9 cellular contexts compared by ENCODE assay signal in genomic region chr19:35347171-35347929, GRCh38.
A peak's percentile ranks its signal among the peaks of the same experiment; 100 is the strongest.
DNase-seq lines count a peak whose midpoint lies in the region; ATAC-seq lines count a peak whose summit lies in the region.
"Had no signal": no experiment of that assay in that cellular context is flagged by ENCODE, and none has a peak within 500 bp of the region (broad histone marks: within the 10 kb centered on the region; RNA-seq: fewer than 3 reads in every experiment).

A gene with protein sequence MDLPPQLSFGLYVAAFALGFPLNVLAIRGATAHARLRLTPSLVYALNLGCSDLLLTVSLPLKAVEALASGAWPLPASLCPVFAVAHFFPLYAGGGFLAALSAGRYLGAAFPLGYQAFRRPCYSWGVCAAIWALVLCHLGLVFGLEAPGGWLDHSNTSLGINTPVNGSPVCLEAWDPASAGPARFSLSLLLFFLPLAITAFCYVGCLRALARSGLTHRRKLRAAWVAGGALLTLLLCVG (N-terminal part only) (plus strand): TSS chr19:35347902. CDS start chr19:35351552, 3,650 bp downstream.

- H3K9me3 ChIP-seq in effector memory CD4-positive, alpha-beta T cell (ENCODE audit: control insufficient read depth, low read length): no peaks in the 10 kb centered on the region

- peak within 1 kb of the TSS; percentile 41 for H3K4me3 ChIP-seq in effector memory CD4-positive, alpha-beta T cell (ENCODE audit: insufficient read depth, low read depth, low read length, poor library complexity, severe bottlenecking)
- H3K4me3 ChIP-seq: skin epidermis had no signal

- ATAC-seq in GM18867 (IDR thresholded peaks at IDR 0.05; ENCODE audit: unreplicated experiment) (peak; percentile 57), HG02763 (IDR thresholded peaks at IDR 0.05; ENCODE audit: unreplicated experiment) (peak; percentile 59)

- no peaks in the 10 kb centered on the region for H3K36me3 ChIP-seq in effector memory CD4-positive, alpha-beta T cell (ENCODE audit: control insufficient read depth, insufficient read depth, low read length)

- no peaks in the 10 kb centered on the region for H3K27me3 ChIP-seq in effector memory CD4-positive, alpha-beta T cell (replicated peaks; ENCODE audit: control insufficient read depth, insufficient read depth, low read length, poor library complexity, severe bottlenecking)

- H3K27ac ChIP-seq in effector memory CD4-positive, alpha-beta T cell (ENCODE audit: insufficient read depth, low read length, poor library complexity, severe bottlenecking): peak within 1 kb of the TSS; percentile 60

- H3K4me1 ChIP-seq in effector memory CD4-positive, alpha-beta T cell (ENCODE audit: control insufficient read depth, insufficient read depth, low read length, poor library complexity, severe bottlenecking): peaks cover 25% of the 10 kb centered on the region

- peak; percentile 47 for DNase-seq in SIG-M5 (lab: John Stamatoyannopoulos, UW)
- DNase-seq in effector memory CD4-positive, alpha-beta T cell: peak; percentile 22 to 53 (median 29)
- DNase-seq in stimulated activated CD8-positive, alpha-beta memory T cell treated with anti-CD3 and anti-CD28 coated beads, Interleukin-2, amount 100 ng/mL, for 48 hours (ENCODE audit: low read depth in 2 of 2): peak; percentile 27 to 50
- DNase-seq in NCI-H1105 treated with DMSO at 0.1 percent for 48 hours (lab: John Stamatoyannopoulos, UW): no peak
- DNase-seq in DMS 273 (lab: John Stamatoyannopoulos, UW; ENCODE audit: unreplicated experiment): no peak
- no peak for DNase-seq in cerebellar nuclear complex (lab: John Stamatoyannopoulos, UW)

Comparison
In these comparisons a context has a peak if more than half of its experiments do, and no peak if none do; other contexts are left out.
1. DNase-seq: peak in SIG-M5 (single experiment), effector memory CD4-positive, alpha-beta T cell (3 of 3) and stimulated activated CD8-positive, alpha-beta memory T cell treated with anti-CD3 and anti-CD28 coated beads, Interleukin-2, amount 100 ng/mL, for 48 hours (2 of 2); none in NCI-H1105 treated with DMSO at 0.1 percent for 48 hours (single experiment), DMS 273 (single experiment) and cerebellar nuclear complex (0 of 2).